16 cellular contexts compared by ENCODE assay signal in genomic region chr17:20273741-20274500, GRCh38.
DNase-seq lines count a peak whose midpoint lies in the region; ATAC-seq and TF ChIP-seq lines count a peak whose summit lies in the region.
"Had no signal": no experiment of that assay in that cellular context is flagged by ENCODE, and none has a peak within 500 bp of the region (broad histone marks: within the 10 kb centered on the region; RNA-seq: fewer than 3 reads in every experiment).

No MANE protein-coding gene starts in this region.

- peak; percentile 13 for DNase-seq in stimulated activated CD4-positive, alpha-beta T cell treated with anti-CD3 and anti-CD28 coated beads, Interleukin-4, amount 100 ng/mL, for 24 hours
- DNase-seq in stimulated activated CD4-positive, alpha-beta T cell treated with anti-CD3 and anti-CD28 coated beads, Interleukin-12 subunit alpha, Interleukin-12 subunit beta, amount 100 ng/mL, for 4 hours: no peak
- DNase-seq in activated CD8-positive, alpha-beta T cell treated with anti-CD3 and anti-CD28 coated beads, Interleukin-2, amount 10 ng/mL, durations not matched to agents 7 days and 5 days: peak; percentile 40
- peak; percentile 47 for DNase-seq in epidermal melanocyte (ENCODE audit: insufficient read length, low spot score)
- no peak for DNase-seq in foreskin fibroblast
- DNase-seq in NCI-H69 (lab: John Stamatoyannopoulos, UW): no peak
- DNase-seq in AG20443 (ENCODE audit: low spot score): no peak
- DNase-seq: DMS 273 treated with DMSO at 0.1 percent for 48 hours, erythroblast, GF-D8, islet precursor cell, NCI-H1092 treated with DMSO at 0.1 percent for 48 hours, retina had no signal

- H3K4me3 Mint-ChIP-seq in activated CD8-positive, alpha-beta T cell treated with anti-CD3 and anti-CD28 coated beads, Interleukin-2, amount 10 ng/mL, durations not matched to agents 7 days and 5 days: peak overlapping the region; percentile 52
- H3K4me3 Mint-ChIP-seq: B cell had no signal

- no peak overlapping the region for H3K4me3 ChIP-seq in foreskin fibroblast (ENCODE audit: low read depth in 1 of 2, low read length in 2 of 2)
- H3K4me3 ChIP-seq: coronary artery, thoracic aorta had no signal

- ATAC-seq in activated CD8-positive, alpha-beta T cell treated with anti-CD3 and anti-CD28 coated beads, Interleukin-2, amount 10 ng/mL, durations not matched to agents 7 days and 5 days: peak; percentile 64

- H3K4me1 Mint-ChIP-seq in activated CD8-positive, alpha-beta T cell treated with anti-CD3 and anti-CD28 coated beads, Interleukin-2, amount 10 ng/mL, durations not matched to agents 7 days and 5 days (ENCODE audit: low read depth): peaks cover 79% of the 10 kb centered on the region

- H3K9me3 Mint-ChIP-seq in activated CD8-positive, alpha-beta T cell treated with anti-CD3 and anti-CD28 coated beads, Interleukin-2, amount 10 ng/mL, durations not matched to agents 7 days and 5 days (ENCODE audit: insufficient read depth): no peaks in the 10 kb centered on the region

- no peak for TF ChIP-seq CTCF in foreskin fibroblast (IDR thresholded peaks at IDR 0.05; ENCODE audit: low read depth, low read length)

- H3K27me3 Mint-ChIP-seq in activated CD8-positive, alpha-beta T cell treated with anti-CD3 and anti-CD28 coated beads, Interleukin-2, amount 10 ng/mL, durations not matched to agents 7 days and 5 days (ENCODE audit: low read depth): no peaks in the 10 kb centered on the region
- H3K27me3 Mint-ChIP-seq: B cell had no signal

- CTCF ChIA-PET in activated CD8-positive, alpha-beta T cell treated with anti-CD3 and anti-CD28 coated beads, Interleukin-2, amount 10 ng/mL, durations not matched to agents 7 days and 5 days (lab: Charles Lee): interaction anchor here (3.1 kb wide), 1 partner anchor 40 kb away, joined by 20 read pairs; no protein-coding TSS in a partner anchor

- peak overlapping the region; percentile 86 for H3K27ac Mint-ChIP-seq in activated CD8-positive, alpha-beta T cell treated with anti-CD3 and anti-CD28 coated beads, Interleukin-2, amount 10 ng/mL, durations not matched to agents 7 days and 5 days
- H3K27ac Mint-ChIP-seq: B cell had no signal

- POLR2A ChIA-PET in activated CD8-positive, alpha-beta T cell treated with anti-CD3 and anti-CD28 coated beads, Interleukin-2, amount 10 ng/mL, durations not matched to agents 7 days and 5 days (lab: Charles Lee): no interaction called here

- peaks cover 4% of the 10 kb centered on the region for H3K36me3 Mint-ChIP-seq in activated CD8-positive, alpha-beta T cell treated with anti-CD3 and anti-CD28 coated beads, Interleukin-2, amount 10 ng/mL, durations not matched to agents 7 days and 5 days (ENCODE audit: low read depth)

Comparison
In these comparisons a context has a peak if more than half of its experiments do, and no peak if none do; other contexts are left out.
1. DNase-seq: peak in stimulated activated CD4-positive, alpha-beta T cell treated with anti-CD3 and anti-CD28 coated beads, Interleukin-4, amount 100 ng/mL, for 24 hours (single experiment), activated CD8-positive, alpha-beta T cell treated with anti-CD3 and anti-CD28 coated beads, Interleukin-2, amount 10 ng/mL, durations not matched to agents 7 days and 5 days (single experiment) and epidermal melanocyte (single experiment); none in stimulated activated CD4-positive, alpha-beta T cell treated with anti-CD3 and anti-CD28 coated beads, Interleukin-12 subunit alpha, Interleukin-12 subunit beta, amount 100 ng/mL, for 4 hours (single experiment), foreskin fibroblast (0 of 2), NCI-H69 (single experiment) and AG20443 (single experiment).